ENCODE assay signal across 9 cellular contexts in genomic region chr19:48618278-48618915, GRCh38. TPM values are rescaled to one million over a fixed set of nuclear protein-coding genes. Genes with fewer than 3 reads are reported as not detected.
DNase-seq lines count a peak whose midpoint lies in the region; FAIRE-seq and TF ChIP-seq lines count a peak whose summit lies in the region.
"Had no signal": no experiment of that assay in that cellular context is flagged by ENCODE, and none has a peak within 500 bp of the region (broad histone marks: within the 10 kb centered on the region; RNA-seq: fewer than 3 reads in every experiment).

No MANE protein-coding gene starts in this region.

- peak overlapping the region; percentile 99 for H3K27ac Mint-ChIP-seq in mesothelial cell of epicardium

- TF ChIP-seq CTCF in mammary epithelial cell (conservative IDR thresholded peaks at IDR 0.05 in 1 of 2, IDR thresholded peaks at IDR 0.05 in 1 of 2; ENCODE audit: extremely low read depth in 1 of 2, insufficient read depth in 1 of 2, low read depth in 1 of 2, low read length in 2 of 2) (no peak), mesothelial cell of epicardium (IDR thresholded peaks at IDR 0.05; ENCODE audit: unreplicated experiment) (no peak), D721Med (IDR thresholded peaks at IDR 0.05; ENCODE audit: insufficient read depth, missing control alignments) (no peak)

- intact Hi-C loops in mammary epithelial cell (cut with micrococcal nuclease): no loop called here

- peaks cover 3% of the 10 kb centered on the region for H4K20me1 ChIP-seq in mammary epithelial cell (ENCODE audit: insufficient read depth, low read length)

- CTCF ChIA-PET in mammary epithelial cell (lab: Charles Lee; ENCODE audit: low non-redundant PET): interaction anchor here (0.6 kb wide), 1 partner anchor 113 kb away, joined by 6 read pairs; no protein-coding TSS in a partner anchor

- H3K27me3 ChIP-seq in mammary epithelial cell (ENCODE audit: insufficient read depth, low read length): no peaks in the 10 kb centered on the region

- peaks cover 47% of the 10 kb centered on the region for H3K79me2 ChIP-seq in mammary epithelial cell (ENCODE audit: insufficient read depth, low read length)

- WGBS in mammary epithelial cell (ENCODE audit: low coverage, missing lambda C conversion rate): under 1% methylated on average over 18 of the region's 18 CpGs

- H3K4me3 Mint-ChIP-seq in mesothelial cell of epicardium: peak overlapping the region; percentile 99

- dilution Hi-C loops in mammary epithelial cell (cut with HindIII; ENCODE audit: low sequenced_read_pairs): loop anchor here (5.0 kb wide), 1 partner anchor 106 kb away; the partner anchor contains the start of gene LMTK3

- peak overlapping the region; percentile 92 for H3K4me2 ChIP-seq in mammary epithelial cell (ENCODE audit: insufficient read depth, low read depth, low read length)

- no peaks in the 10 kb centered on the region for H3K9me3 ChIP-seq in mammary epithelial cell (replicated peaks; ENCODE audit: insufficient read depth, low read length)

- no peak for FAIRE-seq in D721Med (lab: Jason Lieb, UNC)

- H3K4me1 ChIP-seq in mammary epithelial cell (ENCODE audit: insufficient read depth, low read length): peaks cover 42% of the 10 kb centered on the region

- peak overlapping the region; percentile 88 for H3K27ac ChIP-seq in mammary epithelial cell (ENCODE audit: insufficient read depth, low read depth, low read length)

- H3K27me3 Mint-ChIP-seq in mesothelial cell of epicardium (ENCODE audit: low read depth): no peaks in the 10 kb centered on the region

- H3K4me1 Mint-ChIP-seq in mesothelial cell of epicardium: peaks cover 43% of the 10 kb centered on the region

- peak overlapping the region; percentile 65 for H2AFZ ChIP-seq in mammary epithelial cell (ENCODE audit: low read depth, low read length)

- peak overlapping the region; percentile 100 for H3K9ac ChIP-seq in mammary epithelial cell (ENCODE audit: insufficient read depth, low read length)

- peaks cover 5% of the 10 kb centered on the region for H3K36me3 Mint-ChIP-seq in mesothelial cell of epicardium

- H3K4me3 ChIP-seq in mammary epithelial cell (replicated peaks in 1 of 3; ENCODE audit: insufficient read depth in 1 of 3, low read depth in 2 of 3, low read length in 3 of 3): peak overlapping the region; percentile 92 to 94 (median 94)

- peaks cover 23% of the 10 kb centered on the region for H3K36me3 ChIP-seq in mammary epithelial cell (ENCODE audit: insufficient read depth, low read length)

- TSS peak; percentile 81 for BruUV-seq in mammary epithelial cell (replicated peaks; lab: Mats Ljungman, UMichigan)

- H3K9me3 Mint-ChIP-seq in mesothelial cell of epicardium: no peaks in the 10 kb centered on the region

- in situ Hi-C loops in mammary epithelial cell (cut with MboI; ENCODE audit: low sequenced_read_pairs in 2 of 2): no loop called here

- DNase-seq in stimulated activated CD4-positive, alpha-beta T cell treated with anti-CD3 and anti-CD28 coated beads, Interleukin-4, amount 100 ng/mL, for 1 hour: peak; percentile 42
- no peak for DNase-seq in stimulated activated CD4-positive, alpha-beta T cell treated with anti-CD3 and anti-CD28 coated beads, Interleukin-4, amount 100 ng/mL, for 24 hours
- DNase-seq in mammary epithelial cell (no peak), mesothelial cell of epicardium (ENCODE audit: low spot score in 2 of 2, unreplicated experiment in 2 of 2) (peak in 1 of 2 experiments; percentile 47), D721Med (ENCODE audit: insufficient read length, low spot score) (no peak), NCI-H1436 (lab: John Stamatoyannopoulos, UW) (no peak), SW 1271 (lab: John Stamatoyannopoulos, UW) (no peak), COLO829 (ENCODE audit: low spot score) (no peak)

RNA-seq across cellular contexts. Expression of gene RPL18, which starts 0.6 kb away (rescaled TPM):
- total RNA-seq in mammary epithelial cell: 1,000 to 10,000 TPM; 1,261 to 1,652 TPM
- polyA plus RNA-seq in mammary epithelial cell: 2,143 TPM
- polyA minus RNA-seq in mammary epithelial cell: 987 TPM
- 1,586 to 1,657 TPM (median 1,644 TPM) in 3 replicates for total RNA-seq in mesothelial cell of epicardium

RNA-seq across cellular contexts. Expression of gene SPHK2, which starts 0.9 kb away (rescaled TPM):
- total RNA-seq in mammary epithelial cell: 10 to 100 TPM in 1 of 2 donors, 1 to 10 TPM in 1; 4.0 to 15.7 TPM
- polyA plus RNA-seq in mammary epithelial cell: 6.0 TPM
- 0.47 TPM for polyA minus RNA-seq in mammary epithelial cell
- 25.3 to 28.6 TPM (median 27.7 TPM) in 3 replicates for total RNA-seq in mesothelial cell of epicardium

RNA-seq across cellular contexts. Expression of gene FAM83E, which starts 3.5 kb away (rescaled TPM):
- total RNA-seq in mammary epithelial cell (1 to 10 TPM in 1 of 2 donors, under 1 TPM in 1; 0.33 to 3.2 TPM), mesothelial cell of epicardium (2.5 to 3.9 TPM (median 3.7 TPM) in 3 replicates)
- 0.07 TPM for polyA plus RNA-seq in mammary epithelial cell
- polyA minus RNA-seq in mammary epithelial cell: not detected

RNA-seq across cellular contexts. Expression of gene SPACA4, which starts 11.9 kb away (rescaled TPM):
- not detected for total RNA-seq in mammary epithelial cell
- polyA plus RNA-seq in mammary epithelial cell: not detected
- polyA minus RNA-seq in mammary epithelial cell: not detected
- total RNA-seq in mesothelial cell of epicardium: not detected in 3 replicates
- total RNA-seq: activated CD8-positive, alpha-beta memory T cell treated with anti-CD3 and anti-CD28 coated beads for 36 hours had no signal

RNA-seq across cellular contexts. Expression of gene DBP, which starts 18.8 kb away (rescaled TPM):
- 1 to 10 TPM in 1 of 2 donors, under 1 TPM in 1; 0.73 to 2.2 TPM for total RNA-seq in mammary epithelial cell
- polyA plus RNA-seq in mammary epithelial cell: 0.69 TPM
- not detected for polyA minus RNA-seq in mammary epithelial cell
- 11.5 to 13.2 TPM (median 13.1 TPM) in 3 replicates for total RNA-seq in mesothelial cell of epicardium
